Comparison of ENCODE assay signal across 9 cellular contexts in the genomic region with DNA sequence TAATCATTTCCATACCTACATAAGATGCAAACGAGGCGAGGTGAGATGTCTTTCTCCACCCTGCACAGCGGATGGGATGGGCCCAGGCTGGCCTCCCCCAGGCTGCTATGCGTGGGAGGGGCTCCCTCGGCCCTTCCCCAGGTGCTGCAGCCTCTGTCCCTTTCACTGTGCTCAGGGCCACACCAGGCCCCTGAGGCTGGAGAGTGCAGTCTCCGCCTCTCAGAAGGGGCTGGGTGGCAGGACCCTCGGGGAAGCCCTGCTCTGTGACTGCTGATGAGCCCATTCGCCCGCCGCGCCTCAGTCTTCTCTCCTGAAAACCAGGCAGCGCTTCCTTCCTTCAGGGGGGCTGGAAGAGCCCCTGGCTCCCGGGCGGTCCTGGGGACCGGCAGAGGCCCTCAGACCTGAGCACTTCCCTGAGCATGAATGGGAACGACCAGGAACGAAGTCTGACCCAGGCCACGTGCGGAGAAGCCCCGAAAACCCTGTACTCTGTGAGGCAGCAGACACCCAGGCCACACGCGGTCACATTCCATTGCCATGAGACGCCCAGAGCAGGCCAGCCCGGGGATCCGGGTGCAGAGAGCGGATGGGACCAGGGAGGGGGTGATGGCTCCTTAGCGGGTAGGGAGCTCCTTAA. TPM values are rescaled to one million over a fixed set of nuclear protein-coding genes. Genes with fewer than 3 reads are reported as not detected.
DNase-seq lines count a peak whose midpoint lies in the region; ATAC-seq lines count a peak whose summit lies in the region.
"Had no signal": no experiment of that assay in that cellular context is flagged by ENCODE, and none has a peak within 500 bp of the region (broad histone marks: within the 10 kb centered on the region; RNA-seq: fewer than 3 reads in every experiment).

No MANE protein-coding gene starts in this region.

- peak; percentile 78 for ATAC-seq in aorta (ENCODE audit: low FRiP score)
- no peak for ATAC-seq in GM19328 (IDR thresholded peaks at IDR 0.05; ENCODE audit: unreplicated experiment)

- H3K27ac ChIP-seq in mesodermal cell (ENCODE audit: low read depth, low read length, severe bottlenecking) (peak overlapping the region; percentile 91), aorta (ENCODE audit: low read depth in 1 of 2, low read length in 2 of 2) (peak overlapping the region in 1 of 2 donors; percentile 21)

- WGBS in mesodermal cell (ENCODE audit: insufficient coverage in 2 of 2), 2 experiments, result 26 to 27% methylated on average over 19 to 27 of the region's 27 CpGs
- 40 to 42% methylated on average over 27 of the region's 27 CpGs for WGBS in aorta, 2 donors

- H3K4me1 ChIP-seq in mesodermal cell (ENCODE audit: control insufficient read depth, insufficient read depth, low read length, poor library complexity, severe bottlenecking), result peaks cover 60% of the 10 kb centered on the region
- no peaks in the 10 kb centered on the region for H3K4me1 ChIP-seq in aorta (ENCODE audit: control insufficient read depth in 1 of 2, insufficient read depth in 2 of 2, low read length in 2 of 2)

- H3K9me3 ChIP-seq in mesodermal cell (ENCODE audit: control insufficient read depth, low read length) (no peaks in the 10 kb centered on the region), aorta (ENCODE audit: control insufficient read depth, low read length) (no peaks in the 10 kb centered on the region)

- no peaks in the 10 kb centered on the region for H3K27me3 ChIP-seq in aorta (ENCODE audit: control insufficient read depth in 1 of 2, insufficient read depth in 2 of 2, low read length in 1 of 2)

- DNase-seq in DMS53 (lab: John Stamatoyannopoulos, UW), result peak; percentile 34
- DNase-seq in DMS53 treated with DMSO at 0.1 percent for 48 hours (lab: John Stamatoyannopoulos, UW; ENCODE audit: unreplicated experiment), result no peak
- DNase-seq in epidermal melanocyte (ENCODE audit: insufficient read length, low spot score), result peak; percentile 83
- DNase-seq in aorta, result peak; percentile 90 to 94
- DNase-seq in NCI-H2171 treated with DMSO at 0.1 percent for 48 hours (lab: John Stamatoyannopoulos, UW), result no peak
- DNase-seq in iPS-NIHi11 (ENCODE audit: low spot score), result no peak
- DNase-seq: activated naive CD4-positive, alpha-beta T cell treated with anti-CD3 and anti-CD28 coated beads, Interleukin-2, amount 10 ng/mL, durations not matched to agents 7 days and 5 days had no signal

- intact Hi-C loops in aorta (cut with DNase I), result loop anchor here in 1 of 2 donors (2.0 kb wide), 1 partner anchor 15 kb away; no protein-coding TSS in a partner anchor

- H3K4me3 ChIP-seq in mesodermal cell (ENCODE audit: extremely low read depth, insufficient read depth, low read length, poor library complexity, severe bottlenecking) (no peak overlapping the region), aorta (ENCODE audit: low read length in 2 of 2) (no peak overlapping the region)

- no peaks in the 10 kb centered on the region for H3K36me3 ChIP-seq in mesodermal cell (ENCODE audit: control insufficient read depth, insufficient read depth, low read length)
- H3K36me3 ChIP-seq in aorta (ENCODE audit: control insufficient read depth in 1 of 2, insufficient read depth in 2 of 2, low read length in 1 of 2), result no peaks in the 10 kb centered on the region

RNA-seq across cellular contexts. Expression of gene NOTCH1, which starts 21.9 kb away (rescaled TPM):
- 65.5 TPM for polyA plus RNA-seq in mesodermal cell (2013, experiment 1 of 2)
- polyA plus RNA-seq in mesodermal cell (2013, experiment 2 of 2), result 44.0 TPM
- 10 to 100 TPM; 47.4 to 81.6 TPM for total RNA-seq in aorta
- 1 to 10 TPM; 3.1 to 8.5 TPM for polyA plus RNA-seq in aorta

Comparison
In these comparisons a context has a peak if more than half of its experiments do, and no peak if none do; other contexts are left out.
1. DNase-seq: peak in DMS53 (single experiment), epidermal melanocyte (single experiment) and aorta (2 of 2); none in DMS53 treated with DMSO at 0.1 percent for 48 hours (single experiment), NCI-H2171 treated with DMSO at 0.1 percent for 48 hours (single experiment) and iPS-NIHi11 (single experiment).